In genomic region chr1:25247024-25247828, GRCh38 we compare ENCODE assay signal across 1 cellular context.
A peak's percentile ranks its signal among the peaks of the same experiment; 100 is the strongest.
TF ChIP-seq lines count a peak whose summit lies in the region.

Gene RSRP1 (minus strand): TSS chr1:25247454. CDS start chr1:25246963, 491 bp downstream.

TF ChIP-seq in GM12878, 131 proteins besides CTCF, POLR2A, EP300 and RAD21 (continued from another document and continues in another):
- peak; percentile 63; the same call in 1 of the 2 replicates for TF ChIP-seq BCLAF1 (IDR thresholded peaks at IDR 0.05)
- TF ChIP-seq PKNOX1 (IDR thresholded peaks at IDR 0.05) = peak; percentile 68
- TF ChIP-seq MAX (IDR thresholded peaks at IDR 0.05; ENCODE audit: low read depth, low read length) = 0 out of 2 replicates have a peak, but pooled peaks have one; percentile 39
- no peak for TF ChIP-seq CBX3 (IDR thresholded peaks at IDR 0.05; ENCODE audit: borderline replicate concordance, low read depth)
- TF ChIP-seq ATF3 (IDR thresholded peaks at IDR 0.05; ENCODE audit: borderline replicate concordance, extremely low read depth, low read depth, low read length) = 0 out of 2 replicates have a peak, but pooled peaks have one; percentile 4
- TF ChIP-seq SREBF1 (IDR thresholded peaks at IDR 0.05; ENCODE audit: low read length) = no peak
- peak; percentile 27 for TF ChIP-seq CUX1 (IDR thresholded peaks at IDR 0.05; ENCODE audit: insufficient replicate concordance, low read depth, low read length)
- no peak for TF ChIP-seq RFX5 (IDR thresholded peaks at IDR 0.05; ENCODE audit: low read depth, low read length)
- TF ChIP-seq HDGF (IDR thresholded peaks at IDR 0.05) = peak; percentile 89; the same call in 1 of the 2 replicates
- peak; percentile 64; the same call in 1 of the 2 replicates for TF ChIP-seq ZBTB40 (IDR thresholded peaks at IDR 0.05; ENCODE audit: borderline replicate concordance)
- TF ChIP-seq ELK1 (IDR thresholded peaks at IDR 0.05; ENCODE audit: low read depth, low read length) = no peak; the same call in 1 of the 2 replicates
- 0 out of 2 replicates have a peak, but pooled peaks have one; percentile 5 for TF ChIP-seq MEF2A (IDR thresholded peaks at IDR 0.05; ENCODE audit: insufficient read depth, low read depth, low read length)
- peak; percentile 83 for TF ChIP-seq IRF4 (IDR thresholded peaks at IDR 0.05; ENCODE audit: low read depth, low read length)
- no peak for TF ChIP-seq NFYA (IDR thresholded peaks at IDR 0.05; ENCODE audit: borderline replicate concordance, low read depth, low read length)
- TF ChIP-seq DPF2 (IDR thresholded peaks at IDR 0.05) = peak; percentile 91; the same call in 1 of the 2 replicates
- peak; percentile 100 for TF ChIP-seq PML (IDR thresholded peaks at IDR 0.05; ENCODE audit: low read length)
- TF ChIP-seq MYC (IDR thresholded peaks at IDR 0.05; ENCODE audit: insufficient read depth, insufficient read length, insufficient replicate concordance, low read length, severe bottlenecking) = no peak
- no peak for TF ChIP-seq JUNB (IDR thresholded peaks at IDR 0.05)
- TF ChIP-seq ATF2 (IDR thresholded peaks at IDR 0.05; ENCODE audit: low read length) = no peak
- TF ChIP-seq STAT3 (IDR thresholded peaks at IDR 0.05; ENCODE audit: low read depth, low read length) = no peak
- peak; percentile 46 for TF ChIP-seq HCFC1 (IDR thresholded peaks at IDR 0.05; ENCODE audit: low read length)
- TF ChIP-seq CEBPB (IDR thresholded peaks at IDR 0.05; ENCODE audit: borderline replicate concordance in 1 of 2, low read depth in 2 of 2, low read length in 2 of 2) = peak in 1 of 2 experiments; percentile 61; a peak in 1 of 4 replicates
- TF ChIP-seq NRF1 (conservative IDR thresholded peaks at IDR 0.05; ENCODE audit: low read depth, low read length) = peak; percentile 97
- TF ChIP-seq TBL1XR1 (IDR thresholded peaks at IDR 0.05; ENCODE audit: low read depth, low read length) = peak; percentile 40
- TF ChIP-seq RELA (IDR thresholded peaks at IDR 0.05; ENCODE audit: borderline replicate concordance, partially characterized antibody) = peak; percentile 88
- peak; percentile 86 for TF ChIP-seq SIN3A (IDR thresholded peaks at IDR 0.05; ENCODE audit: low read depth, low read length)
- TF ChIP-seq CREM (IDR thresholded peaks at IDR 0.05; ENCODE audit: low read depth) = peak; percentile 82
- peak; percentile 52 for TF ChIP-seq SP1 (IDR thresholded peaks at IDR 0.05; ENCODE audit: low read depth, low read length)
- TF ChIP-seq MTA2 (IDR thresholded peaks at IDR 0.05; ENCODE audit: low read depth) = peak; percentile 26
- TF ChIP-seq GABPA (IDR thresholded peaks at IDR 0.05; ENCODE audit: low read depth) = peak; percentile 71
- peak; percentile 93 for TF ChIP-seq BACH1 (IDR thresholded peaks at IDR 0.05; ENCODE audit: borderline replicate concordance)
- TF ChIP-seq YY1 (IDR thresholded peaks at IDR 0.05; ENCODE audit: low read depth, low read length) = peak; percentile 36
- TF ChIP-seq ZNF622 (IDR thresholded peaks at IDR 0.05) = no peak
- peak; percentile 60; the same call in 1 of the 2 replicates for TF ChIP-seq TCF12 (IDR thresholded peaks at IDR 0.05; ENCODE audit: low read depth, low read length)
- TF ChIP-seq BCL3 (IDR thresholded peaks at IDR 0.05; ENCODE audit: borderline replicate concordance, insufficient read depth, low read depth, low read length, poor library complexity, severe bottlenecking) = peak; percentile 76
- peak; percentile 98 for TF ChIP-seq POU2F2 (IDR thresholded peaks at IDR 0.05; ENCODE audit: borderline replicate concordance, low read depth, low read length)
- peak; percentile 99 for TF ChIP-seq SMARCA5 (IDR thresholded peaks at IDR 0.05)
- no peak for TF ChIP-seq IRF5 (IDR thresholded peaks at IDR 0.05; ENCODE audit: borderline replicate concordance)
- TF ChIP-seq RUNX3 (IDR thresholded peaks at IDR 0.05; ENCODE audit: low read length) = no peak; the same call in 1 of the 2 replicates
- peak; percentile 100 for TF ChIP-seq POLR2AphosphoS2 (IDR thresholded peaks at IDR 0.05; ENCODE audit: low read depth, low read length)
- peak; percentile 96 for TF ChIP-seq LARP7 (IDR thresholded peaks at IDR 0.05)
- peak; percentile 31 to 70; a peak in 2 of 3 replicates for TF ChIP-seq EGR1 (IDR thresholded peaks at IDR 0.05; ENCODE audit: borderline replicate concordance in 1 of 2, low read depth in 2 of 2, low read length in 2 of 2)
